ENCODE assay signal across 1 cellular context in the genomic region with DNA sequence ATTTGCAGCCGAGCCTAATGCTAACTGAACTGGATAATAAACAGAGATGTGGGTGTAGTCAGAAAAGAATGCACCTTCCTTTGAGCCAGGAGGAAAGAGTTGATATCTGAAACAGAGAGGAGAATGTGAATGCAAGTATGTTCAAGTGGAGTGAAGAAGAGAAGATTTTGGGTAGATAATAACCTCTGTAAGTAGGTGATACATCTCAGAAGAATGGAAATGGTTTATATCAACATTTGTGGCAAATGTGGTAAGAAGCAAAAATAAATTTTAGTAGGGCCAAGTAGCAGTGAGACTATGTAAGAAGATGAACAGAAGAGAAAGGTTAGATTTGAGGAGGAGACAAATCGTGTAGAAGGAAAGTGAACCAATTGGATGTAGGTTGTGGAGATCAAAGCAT.
TF ChIP-seq lines count a peak whose summit lies in the region.

No MANE protein-coding gene starts in this region.

TF ChIP-seq in HEK293, 187 proteins besides CTCF, POLR2A, EP300 and RAD21 (continued from another document):
- TF ChIP-seq, protein P1, sequence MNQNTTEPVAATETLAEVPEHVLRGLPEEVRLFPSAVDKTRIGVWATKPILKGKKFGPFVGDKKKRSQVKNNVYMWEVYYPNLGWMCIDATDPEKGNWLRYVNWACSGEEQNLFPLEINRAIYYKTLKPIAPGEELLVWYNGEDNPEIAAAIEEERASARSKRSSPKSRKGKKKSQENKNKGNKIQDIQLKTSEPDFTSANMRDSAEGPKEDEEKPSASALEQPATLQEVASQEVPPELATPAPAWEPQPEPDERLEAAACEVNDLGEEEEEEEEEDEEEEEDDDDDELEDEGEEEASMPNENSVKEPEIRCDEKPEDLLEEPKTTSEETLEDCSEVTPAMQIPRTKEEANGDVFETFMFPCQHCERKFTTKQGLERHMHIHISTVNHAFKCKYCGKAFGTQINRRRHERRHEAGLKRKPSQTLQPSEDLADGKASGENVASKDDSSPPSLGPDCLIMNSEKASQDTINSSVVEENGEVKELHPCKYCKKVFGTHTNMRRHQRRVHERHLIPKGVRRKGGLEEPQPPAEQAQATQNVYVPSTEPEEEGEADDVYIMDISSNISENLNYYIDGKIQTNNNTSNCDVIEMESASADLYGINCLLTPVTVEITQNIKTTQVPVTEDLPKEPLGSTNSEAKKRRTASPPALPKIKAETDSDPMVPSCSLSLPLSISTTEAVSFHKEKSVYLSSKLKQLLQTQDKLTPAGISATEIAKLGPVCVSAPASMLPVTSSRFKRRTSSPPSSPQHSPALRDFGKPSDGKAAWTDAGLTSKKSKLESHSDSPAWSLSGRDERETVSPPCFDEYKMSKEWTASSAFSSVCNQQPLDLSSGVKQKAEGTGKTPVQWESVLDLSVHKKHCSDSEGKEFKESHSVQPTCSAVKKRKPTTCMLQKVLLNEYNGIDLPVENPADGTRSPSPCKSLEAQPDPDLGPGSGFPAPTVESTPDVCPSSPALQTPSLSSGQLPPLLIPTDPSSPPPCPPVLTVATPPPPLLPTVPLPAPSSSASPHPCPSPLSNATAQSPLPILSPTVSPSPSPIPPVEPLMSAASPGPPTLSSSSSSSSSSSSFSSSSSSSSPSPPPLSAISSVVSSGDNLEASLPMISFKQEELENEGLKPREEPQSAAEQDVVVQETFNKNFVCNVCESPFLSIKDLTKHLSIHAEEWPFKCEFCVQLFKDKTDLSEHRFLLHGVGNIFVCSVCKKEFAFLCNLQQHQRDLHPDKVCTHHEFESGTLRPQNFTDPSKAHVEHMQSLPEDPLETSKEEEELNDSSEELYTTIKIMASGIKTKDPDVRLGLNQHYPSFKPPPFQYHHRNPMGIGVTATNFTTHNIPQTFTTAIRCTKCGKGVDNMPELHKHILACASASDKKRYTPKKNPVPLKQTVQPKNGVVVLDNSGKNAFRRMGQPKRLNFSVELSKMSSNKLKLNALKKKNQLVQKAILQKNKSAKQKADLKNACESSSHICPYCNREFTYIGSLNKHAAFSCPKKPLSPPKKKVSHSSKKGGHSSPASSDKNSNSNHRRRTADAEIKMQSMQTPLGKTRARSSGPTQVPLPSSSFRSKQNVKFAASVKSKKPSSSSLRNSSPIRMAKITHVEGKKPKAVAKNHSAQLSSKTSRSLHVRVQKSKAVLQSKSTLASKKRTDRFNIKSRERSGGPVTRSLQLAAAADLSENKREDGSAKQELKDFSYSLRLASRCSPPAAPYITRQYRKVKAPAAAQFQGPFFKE (tag by site-specific recombination; IDR thresholded peaks at IDR 0.05; ENCODE audit: borderline replicate concordance): no peak
